8 cellular contexts compared by ENCODE assay signal in the genomic region with DNA sequence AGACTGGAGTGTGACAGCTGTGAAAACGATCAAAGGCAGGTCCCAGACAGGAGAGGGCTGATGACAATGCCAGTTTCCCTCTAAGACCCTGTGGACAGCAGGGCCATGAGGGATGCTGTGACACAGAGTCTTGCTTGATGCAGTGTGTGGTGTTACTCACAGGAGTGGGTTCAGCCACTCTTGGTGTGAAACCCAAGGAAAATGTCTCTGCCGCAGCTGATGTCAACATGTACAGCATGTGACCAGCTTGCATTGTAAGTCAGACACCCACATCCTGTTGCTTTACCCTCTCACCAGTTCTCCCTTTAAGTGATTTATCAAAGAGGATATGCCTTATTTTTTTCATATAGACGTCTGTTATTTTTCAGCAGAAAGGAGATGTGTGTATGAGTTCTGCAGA.
DNase-seq lines count a peak whose midpoint lies in the region; ATAC-seq, FAIRE-seq and TF ChIP-seq lines count a peak whose summit lies in the region.

No MANE protein-coding gene starts in this region.

- H2AK5ac ChIP-seq in mesenchymal stem cell (ENCODE audit: low read length, severe bottlenecking) = no peak overlapping the region

- H3K27ac Mint-ChIP-seq in activated naive CD4-positive, alpha-beta T cell treated with anti-CD3 and anti-CD28 coated beads for 36 hours = peak overlapping the region; percentile 94

- no peak overlapping the region for H2BK120ac ChIP-seq in mesenchymal stem cell (ENCODE audit: low read depth, low read length)

- peak; percentile 94 for DNase-seq in activated naive CD4-positive, alpha-beta T cell treated with anti-CD3 and anti-CD28 coated beads for 36 hours
- DNase-seq in mesenchymal stem cell (peak; percentile 33), GOT3 (lab: John Stamatoyannopoulos, UW) (no peak), D721Med (ENCODE audit: insufficient read length, low spot score) (no peak)
- DNase-seq in stimulated activated CD8-positive, alpha-beta memory T cell treated with anti-CD3 and anti-CD28 coated beads, Interleukin-7, amount 100 ng/mL, for 4 hours (ENCODE audit: low read depth in 2 of 2) = peak; percentile 78 to 90

- no peak overlapping the region for H2BK12ac ChIP-seq in mesenchymal stem cell (ENCODE audit: low read length in 2 of 2)

- H3K23ac ChIP-seq in mesenchymal stem cell (ENCODE audit: low read length in 2 of 2) = no peak overlapping the region

- no peak overlapping the region for H4K8ac ChIP-seq in mesenchymal stem cell (ENCODE audit: low read length)

- no peaks in the 10 kb centered on the region for H3K36me3 ChIP-seq in mesenchymal stem cell (ENCODE audit: control insufficient read depth in 1 of 2, insufficient read depth in 2 of 2, low read depth in 1 of 2, low read length in 2 of 2)

- ATAC-seq in GM18858 (IDR thresholded peaks at IDR 0.05; ENCODE audit: unreplicated experiment) = peak; percentile 87
- peak; percentile 70 for ATAC-seq in HG03060 (IDR thresholded peaks at IDR 0.05; ENCODE audit: low read depth, unreplicated experiment)

- no peak overlapping the region for H3K4me3 ChIP-seq in mesenchymal stem cell (ENCODE audit: insufficient read depth in 1 of 2, low read depth in 1 of 2, low read length in 2 of 2)

- TF ChIP-seq CTCF in D721Med (IDR thresholded peaks at IDR 0.05; ENCODE audit: insufficient read depth, missing control alignments) = no peak

- WGBS in mesenchymal stem cell = 61% methylated on average over 3 of the region's 3 CpGs

- peaks cover 67% of the 10 kb centered on the region for H3K4me1 Mint-ChIP-seq in activated naive CD4-positive, alpha-beta T cell treated with anti-CD3 and anti-CD28 coated beads for 36 hours (ENCODE audit: low read depth)

- peak overlapping the region in 1 of 2 experiments; percentile 87 for H3K18ac ChIP-seq in mesenchymal stem cell (ENCODE audit: low read depth in 1 of 2, low read length in 2 of 2)

- H3K4ac ChIP-seq in mesenchymal stem cell (ENCODE audit: low read depth in 1 of 2, low read length in 2 of 2) = no peak overlapping the region

- no peaks in the 10 kb centered on the region for H3K27me3 Mint-ChIP-seq in activated naive CD4-positive, alpha-beta T cell treated with anti-CD3 and anti-CD28 coated beads for 36 hours (ENCODE audit: low read depth)

- no peaks in the 10 kb centered on the region for H3K27me3 ChIP-seq in mesenchymal stem cell (ENCODE audit: control insufficient read depth in 1 of 2, insufficient read depth in 1 of 2, low read length in 2 of 2)

- FAIRE-seq in D721Med (lab: Jason Lieb, UNC) = no peak

- H3K27ac ChIP-seq in mesenchymal stem cell (ENCODE audit: low read length, poor library complexity, severe bottlenecking) = no peak overlapping the region

- no peaks in the 10 kb centered on the region for H3K79me1 ChIP-seq in mesenchymal stem cell (replicated peaks; ENCODE audit: low read length, poor library complexity, severe bottlenecking)

- H4K91ac ChIP-seq in mesenchymal stem cell (ENCODE audit: low read length) = no peak overlapping the region

- H2BK5ac ChIP-seq in mesenchymal stem cell (ENCODE audit: low read depth, low read length, poor library complexity, severe bottlenecking) = no peak overlapping the region

- CTCF ChIA-PET in activated naive CD4-positive, alpha-beta T cell treated with anti-CD3 and anti-CD28 coated beads for 36 hours (lab: Charles Lee) = no interaction called here

- H3K4me3 Mint-ChIP-seq in activated naive CD4-positive, alpha-beta T cell treated with anti-CD3 and anti-CD28 coated beads for 36 hours = peak overlapping the region; percentile 67

- no peak overlapping the region for H3K14ac ChIP-seq in mesenchymal stem cell (ENCODE audit: low read length in 2 of 2)

- no peak overlapping the region for H3K4me2 ChIP-seq in mesenchymal stem cell (ENCODE audit: low read length, poor library complexity, severe bottlenecking)

- H2BK15ac ChIP-seq in mesenchymal stem cell (ENCODE audit: low read depth, poor library complexity, severe bottlenecking) = no peak overlapping the region

- peaks cover 6% of the 10 kb centered on the region for H3K9me3 Mint-ChIP-seq in activated naive CD4-positive, alpha-beta T cell treated with anti-CD3 and anti-CD28 coated beads for 36 hours

- intact Hi-C loops in activated naive CD4-positive, alpha-beta T cell treated with anti-CD3 and anti-CD28 coated beads for 36 hours (cut with micrococcal nuclease) = loop anchor here (1.0 to 10.0 kb wide), 15 partner anchors 26 to 1050 kb away; partner anchors contain the start of gene EEA1

- no peak overlapping the region for H3K9ac ChIP-seq in mesenchymal stem cell (ENCODE audit: low read length)

- H3K36me3 Mint-ChIP-seq in activated naive CD4-positive, alpha-beta T cell treated with anti-CD3 and anti-CD28 coated beads for 36 hours (ENCODE audit: low read depth) = peaks cover 3% of the 10 kb centered on the region

- H2AFZ ChIP-seq in mesenchymal stem cell (ENCODE audit: low read depth, low read length) = no peak overlapping the region

- no peaks in the 10 kb centered on the region for H3K9me3 ChIP-seq in mesenchymal stem cell (ENCODE audit: control insufficient read depth, low read length)

- H3K4me1 ChIP-seq in mesenchymal stem cell (ENCODE audit: control insufficient read depth, insufficient read depth, low read depth, low read length) = no peaks in the 10 kb centered on the region

TF ChIP-seq in PFSK-1, 5 proteins besides CTCF, POLR2A, EP300 and RAD21:
- TF ChIP-seq REST (IDR thresholded peaks at IDR 0.05; ENCODE audit: insufficient read depth in 1 of 2, low read depth in 2 of 2, low read length in 2 of 2) = no peak
- TF ChIP-seq FOXP2 (optimal IDR thresholded peaks at IDR 0.05; ENCODE audit: borderline replicate concordance, extremely low read depth, extremely low read length, insufficient read depth) = peak; percentile 79

Comparison
In these comparisons a context has a peak if more than half of its experiments do, and no peak if none do; other contexts are left out.
1. DNase-seq: peak in activated naive CD4-positive, alpha-beta T cell treated with anti-CD3 and anti-CD28 coated beads for 36 hours (single experiment), mesenchymal stem cell (single experiment) and stimulated activated CD8-positive, alpha-beta memory T cell treated with anti-CD3 and anti-CD28 coated beads, Interleukin-7, amount 100 ng/mL, for 4 hours (2 of 2); none in GOT3 (single experiment) and D721Med (single experiment).